ENCODE assay signal across 18 cellular contexts in the genomic region with DNA sequence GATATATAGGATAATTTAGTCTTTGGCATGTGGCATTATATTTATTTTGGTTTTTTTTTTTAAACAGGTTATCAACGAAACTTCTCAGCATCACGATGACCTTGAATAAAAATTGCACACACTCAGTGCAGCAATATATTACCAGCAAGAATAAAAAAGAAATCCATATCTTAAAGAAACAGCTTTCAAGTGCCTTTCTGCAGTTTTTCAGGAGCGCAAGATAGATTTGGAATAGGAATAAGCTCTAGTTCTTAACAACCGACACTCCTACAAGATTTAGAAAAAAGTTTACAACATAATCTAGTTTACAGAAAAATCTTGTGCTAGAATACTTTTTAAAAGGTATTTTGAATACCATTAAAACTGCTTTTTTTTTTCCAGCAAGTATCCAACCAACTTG. TPM values are rescaled to one million over a fixed set of nuclear protein-coding genes. Genes with fewer than 3 reads are reported as not detected.
DNase-seq lines count a peak whose midpoint lies in the region; ATAC-seq, FAIRE-seq and TF ChIP-seq lines count a peak whose summit lies in the region.
"Had no signal": no experiment of that assay in that cellular context is flagged by ENCODE, and none has a peak within 500 bp of the region (broad histone marks: within the 10 kb centered on the region; RNA-seq: fewer than 3 reads in every experiment).

No MANE protein-coding gene starts in this region.

- H3K9ac ChIP-seq in kidney (ENCODE audit: low read length in 2 of 2): no peak overlapping the region

- intact Hi-C loops in left ventricle myocardium inferior (cut with micrococcal nuclease): no loop called here
- intact Hi-C loops in cardiac septum (cut with DNase I): no loop called here
- intact Hi-C loops in kidney (cut with DNase I): no loop called here

- peak overlapping the region; percentile 89 for H3K27ac Mint-ChIP-seq in central memory CD8-positive, alpha-beta T cell (ENCODE audit: low read depth)
- no peak overlapping the region for H3K27ac Mint-ChIP-seq in neural crest cell (ENCODE audit: unreplicated experiment)

- ATAC-seq in central memory CD8-positive, alpha-beta T cell (replicated peaks; ENCODE audit: extremely low read depth, poor library complexity, severe bottlenecking): no peak
- no peak for ATAC-seq in HG03442 (IDR thresholded peaks at IDR 0.05; ENCODE audit: unreplicated experiment)

- H3K36me3 ChIP-seq in left ventricle myocardium inferior (peaks cover 54% of the 10 kb centered on the region), urinary bladder (ENCODE audit: insufficient read depth) (peaks cover 2% of the 10 kb centered on the region), kidney (ENCODE audit: control insufficient read depth in 1 of 2, insufficient read depth in 2 of 2, low read length in 2 of 2) (peaks cover 0 to 20% of the 10 kb centered on the region in 2 donors)

- H3K9me3 Mint-ChIP-seq in central memory CD8-positive, alpha-beta T cell: no peaks in the 10 kb centered on the region
- no peaks in the 10 kb centered on the region for H3K9me3 Mint-ChIP-seq in neural crest cell

- peaks cover 6% of the 10 kb centered on the region for H3K9me3 ChIP-seq in left ventricle myocardium inferior (replicated peaks)
- no peaks in the 10 kb centered on the region for H3K9me3 ChIP-seq in kidney (ENCODE audit: control insufficient read depth in 1 of 2, low read length in 2 of 2)
- H3K9me3 ChIP-seq: BLaER1 treated with 17β-estradiol and CSF1 and Interleukin-3, amounts not matched to agents 10 nM and 100 nM had no signal

- H3K4me1 Mint-ChIP-seq in central memory CD8-positive, alpha-beta T cell: peaks cover 32% of the 10 kb centered on the region
- H3K4me1 Mint-ChIP-seq in neural crest cell: peaks cover 50% of the 10 kb centered on the region

- peaks cover 51% of the 10 kb centered on the region for H3K4me1 ChIP-seq in left ventricle myocardium inferior
- no peaks in the 10 kb centered on the region for H3K4me1 ChIP-seq in urinary bladder (ENCODE audit: insufficient read depth)
- H3K4me1 ChIP-seq in kidney (ENCODE audit: control insufficient read depth in 1 of 2, insufficient read depth in 1 of 2, low read depth in 1 of 2, low read length in 2 of 2): no peaks in the 10 kb centered on the region

- no peak for DNase-seq in left ventricle myocardium inferior
- DNase-seq in cardiac septum (ENCODE audit: low spot score): no peak
- no peak for DNase-seq in central memory CD8-positive, alpha-beta T cell (ENCODE audit: low spot score in 2 of 2)
- DNase-seq in neural crest cell (ENCODE audit: low read depth, low spot score): no peak
- DNase-seq in kidney: no peak
- DNase-seq in AML-193 (lab: John Stamatoyannopoulos, UW): no peak
- DNase-seq: 8988T, DMS153, Kasumi-1, NCI-H1105, NCI-H1694 treated with DMSO at 0.1 percent for 48 hours, NCI-H446, NCI-H69 had no signal

- TF ChIP-seq CTCF in left ventricle myocardium inferior (IDR thresholded peaks at IDR 0.05; ENCODE audit: borderline replicate concordance) (no peak), neural crest cell (conservative IDR thresholded peaks at IDR 0.05) (no peak), kidney (IDR thresholded peaks at IDR 0.05; ENCODE audit: borderline replicate concordance, extremely low read depth, insufficient read depth) (no peak)

- H3K4me3 Mint-ChIP-seq in central memory CD8-positive, alpha-beta T cell: no peak overlapping the region
- H3K4me3 Mint-ChIP-seq in neural crest cell: peak overlapping the region; percentile 79

- FAIRE-seq in kidney (lab: Jason Lieb, UNC): no peak
- FAIRE-seq: GM12892 had no signal

- no peaks in the 10 kb centered on the region for H3K27me3 Mint-ChIP-seq in central memory CD8-positive, alpha-beta T cell
- peaks cover 2% of the 10 kb centered on the region for H3K27me3 Mint-ChIP-seq in neural crest cell (ENCODE audit: low read depth)

- 66% methylated on average over 4 of the region's 4 CpGs for WGBS in urinary bladder

- no peak overlapping the region for H3K4me3 ChIP-seq in left ventricle myocardium inferior
- H3K4me3 ChIP-seq in urinary bladder (ENCODE audit: low read depth, low read length): no peak overlapping the region
- no peak overlapping the region for H3K4me3 ChIP-seq in kidney (ENCODE audit: low read length in 2 of 2)
- H3K4me3 ChIP-seq: BLaER1 treated with 17β-estradiol and CSF1 and Interleukin-3, amounts not matched to agents 10 nM and 100 nM had no signal

- H3K36me3 Mint-ChIP-seq in central memory CD8-positive, alpha-beta T cell (ENCODE audit: insufficient read depth): peaks cover 70% of the 10 kb centered on the region
- H3K36me3 Mint-ChIP-seq in neural crest cell (ENCODE audit: low read depth): peaks cover 34% of the 10 kb centered on the region

- peak overlapping the region; percentile 100 for H3K27ac ChIP-seq in left ventricle myocardium inferior (replicated peaks)
- peak overlapping the region; percentile 71 for H3K27ac ChIP-seq in urinary bladder (ENCODE audit: low read depth)
- no peak overlapping the region for H3K27ac ChIP-seq in kidney (ENCODE audit: low read depth in 2 of 2, low read length in 2 of 2)
- H3K27ac ChIP-seq: BLaER1 treated with 17β-estradiol and CSF1 and Interleukin-3, amounts not matched to agents 10 nM and 100 nM; RWPE1 had no signal

- H3K27me3 ChIP-seq in left ventricle myocardium inferior (ENCODE audit: low read depth): peaks cover 19% of the 10 kb centered on the region
- H3K27me3 ChIP-seq: BLaER1 treated with 17β-estradiol and CSF1 and Interleukin-3, amounts not matched to agents 10 nM and 100 nM had no signal

RNA-seq across cellular contexts. Expression of a gene that starts 9.1 kb away (rescaled TPM):
- total RNA-seq in left ventricle myocardium inferior: 375 TPM
- 368 TPM for total RNA-seq in cardiac septum
- total RNA-seq in neural crest cell: 1,786 and 1,791 TPM in 2 replicates
- 1,379 TPM for total RNA-seq in urinary bladder
- polyA plus RNA-seq in urinary bladder: 1,825 TPM
- 1,044 TPM for total RNA-seq in kidney
- 403 TPM for polyA plus RNA-seq in kidney (ENCODE audit: insufficient read depth, low read depth, low replicate concordance)

RNA-seq across cellular contexts. Expression of a gene that starts 35.7 kb away (rescaled TPM):
- total RNA-seq in left ventricle myocardium inferior (4.0 TPM), cardiac septum (4.2 TPM), neural crest cell (17.3 and 20.6 TPM in 2 replicates), urinary bladder (31.5 TPM), kidney (11.0 TPM)
- polyA plus RNA-seq in urinary bladder (3.0 TPM), kidney (ENCODE audit: insufficient read depth, low read depth, low replicate concordance) (2.0 TPM)

Comparison
In these comparisons a context has a peak if more than half of its experiments do, and no peak if none do; other contexts are left out.
1. H3K27ac ChIP-seq: peak in left ventricle myocardium inferior (single experiment) and urinary bladder (single experiment); none in kidney (0 of 2).